Comparison of ENCODE assay signal across 37 cellular contexts in the genomic region with DNA sequence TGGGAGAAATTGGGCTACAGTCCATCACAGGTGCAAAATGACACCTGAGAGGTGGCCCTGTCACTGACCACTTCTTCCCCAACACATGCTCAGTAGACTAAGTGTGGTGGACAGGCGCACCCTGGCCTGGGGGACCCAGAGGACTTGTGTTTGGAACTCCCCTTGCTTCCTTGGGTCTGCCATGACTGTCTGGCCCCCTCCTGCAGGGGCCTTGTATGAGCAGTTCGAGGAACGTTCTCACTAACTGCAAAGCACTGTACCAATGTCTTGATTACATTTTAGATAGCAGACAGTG. TPM values are rescaled to one million over a fixed set of nuclear protein-coding genes. Genes with fewer than 3 reads are reported as not detected.
"Had no signal": no experiment of that assay in that cellular context is flagged by ENCODE, and none has a peak within 500 bp of the region (broad histone marks: within the 10 kb centered on the region; RNA-seq: fewer than 3 reads in every experiment).

No MANE protein-coding gene starts in this region.

- H3K36me3 Mint-ChIP-seq: activated naive CD8-positive, alpha-beta T cell had no signal

- H3K9me3 ChIP-seq: body of pancreas, esophagus squamous epithelium, gastroesophageal sphincter had no signal

- H3K36me3 ChIP-seq: esophagus squamous epithelium, gastroesophageal sphincter, WERI-Rb-1 had no signal

- DNase-seq: activated B cell treated with CpG ODN at 0.5 μM for 24 hours; activated CD4-positive, alpha-beta T cell treated with anti-CD3 and anti-CD28 coated beads for 48 hours; activated CD4-positive, alpha-beta T cell treated with anti-CD3 and anti-CD28 coated beads, Interleukin-2, amount 50 U/mL, for 1 hour; activated CD4-positive, alpha-beta T cell treated with anti-CD3 and anti-CD28 coated beads, Interleukin-2, amount 50 U/mL, for 48 hours; activated CD8-positive, alpha-beta memory T cell treated with anti-CD3 and anti-CD28 coated beads for 24 hours; activated CD8-positive, alpha-beta T cell treated with anti-CD3 and anti-CD28 coated beads for 36 hours; activated effector memory CD4-positive, alpha-beta T cell treated with Interleukin-2 at 50 U/mL for 16 hours; activated gamma-delta T cell treated with Interleukin-2 at 50 U/mL for 16 hours; activated naive CD4-positive, alpha-beta T cell treated with anti-CD3 and anti-CD28 coated beads, Interleukin-2, amount 50 U/mL, for 16 hours; activated naive CD4-positive, alpha-beta T cell treated with Interleukin-2 at 50 U/mL for 16 hours; activated T-cell treated with anti-CD3 and anti-CD28 coated beads, Interleukin-2, amount 50 U/mL, for 4 hours; amniotic stem cell; anterior cingulate cortex; body of pancreas; caudate nucleus; effector CD8-positive, alpha-beta T cell; esophagus squamous epithelium; foreskin melanocyte; T-helper 1 cell; T-helper 17 cell; T1000; WERI-Rb-1 had no signal

- H3K27ac Mint-ChIP-seq: activated B cell treated with CpG ODN at 0.5 μM for 24 hours; activated CD8-positive, alpha-beta T cell treated with anti-CD3 and anti-CD28 coated beads for 36 hours; activated naive CD8-positive, alpha-beta T cell; activated T-helper 17 cell treated with anti-CD3 and anti-CD28 coated beads, Interleukin-2, amount 50 U/mL, for 72 hours; T-helper 17 cell; T-helper 2 cell treated with Interferon-gamma antibody and Interleukin-4, amounts not matched to agents 5 μg/mL and 100 μg/mL, for 36 hours had no signal

- H3K4me1 Mint-ChIP-seq: activated B cell treated with CpG ODN at 0.5 μM for 24 hours; activated T-helper 17 cell treated with anti-CD3 and anti-CD28 coated beads, Interleukin-2, amount 50 U/mL, for 72 hours; T-helper 17 cell had no signal

- H3K4me3 ChIP-seq: body of pancreas, esophagus squamous epithelium, gastroesophageal sphincter had no signal

- H3K27ac ChIP-seq: body of pancreas, epithelial cell of prostate, esophagus squamous epithelium, gastroesophageal sphincter, WERI-Rb-1 had no signal

- H3K9me3 Mint-ChIP-seq: activated B cell treated with CpG ODN at 0.5 μM for 24 hours; activated CD8-positive, alpha-beta T cell treated with anti-CD3 and anti-CD28 coated beads for 36 hours; activated T-cell treated with anti-CD3 and anti-CD28 coated beads, Interleukin-2, amount 50 U/mL, for 4 hours; activated T-helper 17 cell treated with anti-CD3 and anti-CD28 coated beads, Interleukin-2, amount 50 U/mL, for 72 hours; T-helper 2 cell treated with Interferon-gamma antibody and Interleukin-4, amounts not matched to agents 5 μg/mL and 100 μg/mL, for 36 hours had no signal

- ATAC-seq: activated CD4-positive, CD25-positive, alpha-beta regulatory T cell treated with anti-CD3 and anti-CD28 coated beads, Interleukin-2, amount 50 U/mL, for 24 hours; activated CD8-positive, alpha-beta T cell treated with anti-CD3 and anti-CD28 coated beads for 36 hours; activated T-cell treated with anti-CD3 and anti-CD28 coated beads, Interleukin-2, amount 50 U/mL, for 4 hours; activated T-helper 17 cell treated with anti-CD3 and anti-CD28 coated beads, Interleukin-2, amount 50 U/mL, for 72 hours; body of pancreas; gastroesophageal sphincter; T-helper 17 cell had no signal

- FAIRE-seq: colon, endometrium, endothelial cell of umbilical vein had no signal

- H3K27me3 ChIP-seq: body of pancreas had no signal

- H3K4me3 Mint-ChIP-seq: activated B cell treated with CpG ODN at 0.5 μM for 24 hours; activated CD8-positive, alpha-beta T cell treated with anti-CD3 and anti-CD28 coated beads for 36 hours; activated naive CD8-positive, alpha-beta T cell; activated T-cell treated with anti-CD3 and anti-CD28 coated beads, Interleukin-2, amount 50 U/mL, for 4 hours; activated T-helper 17 cell treated with anti-CD3 and anti-CD28 coated beads, Interleukin-2, amount 50 U/mL, for 72 hours; T-helper 17 cell; T-helper 2 cell treated with Interferon-gamma antibody and Interleukin-4, amounts not matched to agents 5 μg/mL and 100 μg/mL, for 36 hours had no signal

RNA-seq across cellular contexts. Expression of a gene that starts 4.0 kb away (rescaled TPM):
- total RNA-seq: activated B cell treated with CpG ODN at 0.5 μM for 24 hours; activated CD8-positive, alpha-beta T cell treated with anti-CD3 and anti-CD28 coated beads for 36 hours; activated T-helper 17 cell treated with anti-CD3 and anti-CD28 coated beads, Interleukin-2, amount 50 U/mL, for 72 hours; chondrocyte; dermis microvascular lymphatic vessel endothelial cell; endothelial cell of umbilical vein; fibroblast of villous mesenchyme; glomerular endothelial cell; T-helper 17 cell had no signal
- polyA plus RNA-seq: endothelial cell of umbilical vein, fibroblast of lung had no signal

RNA-seq across cellular contexts. Expression of a gene that starts 32.0 kb away (rescaled TPM):
- total RNA-seq: activated B cell treated with CpG ODN at 0.5 μM for 24 hours; activated CD8-positive, alpha-beta T cell treated with anti-CD3 and anti-CD28 coated beads for 36 hours; activated T-helper 17 cell treated with anti-CD3 and anti-CD28 coated beads, Interleukin-2, amount 50 U/mL, for 72 hours; body of pancreas; chondrocyte; dermis microvascular lymphatic vessel endothelial cell; endothelial cell of umbilical vein; fibroblast of lung; fibroblast of villous mesenchyme; gastroesophageal sphincter; glomerular endothelial cell; T-helper 17 cell had no signal
- polyA plus RNA-seq: endothelial cell of umbilical vein, esophagus, fibroblast of lung had no signal
